ENCODE assay signal across 8 cellular contexts in genomic region chr7:98284335-98285036, GRCh38. TPM values are rescaled to one million over a fixed set of nuclear protein-coding genes. Genes with fewer than 3 reads are reported as not detected.
A peak's percentile ranks its signal among the peaks of the same experiment; 100 is the strongest.
DNase-seq lines count a peak whose midpoint lies in the region; ATAC-seq and TF ChIP-seq lines count a peak whose summit lies in the region.

No MANE protein-coding gene starts in this region.

- no peaks in the 10 kb centered on the region for H3K9me3 Mint-ChIP-seq in activated T-helper 1 cell treated with anti-CD3 and anti-CD28 coated beads, Interleukin-12 subunit alpha, Interleukin-12 subunit beta, Interleukin-2, Interleukin-4 antibody, amounts not matched to agents 30 ng/mL and 10 ng/mL and 1 ng/mL, durations not matched to agents 14 hours and 24 hours and 36 hours

- no peak for TF ChIP-seq CTCF in HEK293 (tag by site-specific recombination; IDR thresholded peaks at IDR 0.05)

- peak overlapping the region; percentile 96 for H3K14ac ChIP-seq in trophoblast cell (ENCODE audit: low read length)

- H4K91ac ChIP-seq in trophoblast cell (ENCODE audit: low read depth, low read length), result peak overlapping the region; percentile 90

- H2BK5ac ChIP-seq in trophoblast cell (ENCODE audit: low read depth, low read length, poor library complexity), result peak overlapping the region; percentile 94

- H3K36me3 Mint-ChIP-seq in activated T-helper 1 cell treated with anti-CD3 and anti-CD28 coated beads, Interleukin-12 subunit alpha, Interleukin-12 subunit beta, Interleukin-2, Interleukin-4 antibody, amounts not matched to agents 30 ng/mL and 10 ng/mL and 1 ng/mL, durations not matched to agents 14 hours and 24 hours and 36 hours (ENCODE audit: low read depth), result peaks cover 8% of the 10 kb centered on the region

- no peak overlapping the region for H3K27ac Mint-ChIP-seq in activated T-helper 1 cell treated with anti-CD3 and anti-CD28 coated beads, Interleukin-12 subunit alpha, Interleukin-12 subunit beta, Interleukin-2, Interleukin-4 antibody, amounts not matched to agents 30 ng/mL and 10 ng/mL and 1 ng/mL, durations not matched to agents 14 hours and 24 hours and 36 hours

- peaks cover 16% of the 10 kb centered on the region for H3K4me1 Mint-ChIP-seq in activated T-helper 1 cell treated with anti-CD3 and anti-CD28 coated beads, Interleukin-12 subunit alpha, Interleukin-12 subunit beta, Interleukin-2, Interleukin-4 antibody, amounts not matched to agents 30 ng/mL and 10 ng/mL and 1 ng/mL, durations not matched to agents 14 hours and 24 hours and 36 hours (ENCODE audit: low read depth)

- peak overlapping the region; percentile 88 for H3K4me2 ChIP-seq in trophoblast cell (ENCODE audit: low read length)

- intact Hi-C loops in activated T-helper 1 cell treated with anti-CD3 and anti-CD28 coated beads, Interleukin-12 subunit alpha, Interleukin-12 subunit beta, Interleukin-2, Interleukin-4 antibody, amounts not matched to agents 30 ng/mL and 10 ng/mL and 1 ng/mL, durations not matched to agents 14 hours and 24 hours and 36 hours (cut with micrococcal nuclease), result loop anchor here (5.0 kb wide), 1 partner anchor 858 kb away; the partner anchor contains the start of gene SMURF1
- intact Hi-C loops in Right ventricle myocardium superior (cut with DNase I), result no loop called here

- DNase-seq in activated T-helper 1 cell treated with anti-CD3 and anti-CD28 coated beads, Interleukin-12 subunit alpha, Interleukin-12 subunit beta, Interleukin-2, Interleukin-4 antibody, amounts not matched to agents 30 ng/mL and 10 ng/mL and 1 ng/mL, durations not matched to agents 14 hours and 24 hours and 36 hours (ENCODE audit: low spot score), result no peak
- DNase-seq in Right ventricle myocardium superior, result peak; percentile 91
- peak; percentile 91 to 92 for DNase-seq in trophoblast cell
- DNase-seq in NCI-H2107 (lab: John Stamatoyannopoulos, UW), result no peak
- DNase-seq in NCI-H2227 treated with DMSO at 0.1 percent for 48 hours (lab: John Stamatoyannopoulos, UW), result no peak
- DNase-seq in stimulated activated CD4-positive, alpha-beta T cell treated with anti-CD3 and anti-CD28 coated beads, Interleukin-4, amount 100 ng/mL, for 1 hour, result no peak

- H3K4me1 ChIP-seq in HEK293 (ENCODE audit: control insufficient read depth, insufficient read depth, low read length) (peaks cover 12% of the 10 kb centered on the region), trophoblast cell (ENCODE audit: control insufficient read depth in 1 of 2, insufficient read depth in 2 of 2, low read length in 2 of 2) (peaks cover 47 to 63% of the 10 kb centered on the region in 2 experiments)

- peak overlapping the region; percentile 41 for H3K4me3 Mint-ChIP-seq in activated T-helper 1 cell treated with anti-CD3 and anti-CD28 coated beads, Interleukin-12 subunit alpha, Interleukin-12 subunit beta, Interleukin-2, Interleukin-4 antibody, amounts not matched to agents 30 ng/mL and 10 ng/mL and 1 ng/mL, durations not matched to agents 14 hours and 24 hours and 36 hours

- peak overlapping the region; percentile 8 for H2AFZ ChIP-seq in trophoblast cell (ENCODE audit: insufficient read depth, low read length, poor library complexity)

- H2BK12ac ChIP-seq in trophoblast cell (ENCODE audit: low read length), result peak overlapping the region; percentile 3

- H3K79me2 ChIP-seq in trophoblast cell (ENCODE audit: control insufficient read depth, insufficient read depth, low read length, poor library complexity), result peaks cover 55% of the 10 kb centered on the region

- no CpG with 5 or more reads among the region's 20 CpGs for WGBS in trophoblast cell (ENCODE audit: extremely low coverage, insufficient coverage, insufficient read length)

- peak overlapping the region; percentile 49 for H2BK120ac ChIP-seq in trophoblast cell (ENCODE audit: insufficient read depth, low read length, poor library complexity)

- no peak overlapping the region for H3K23ac ChIP-seq in trophoblast cell (ENCODE audit: low read length)

- CTCF ChIA-PET in HEK293 (lab: Yijun Ruan, JAX), result interaction anchor here (0.8 kb wide), 1 partner anchor 8 kb away, joined by 3 read pairs; no protein-coding TSS in a partner anchor

- no peaks in the 10 kb centered on the region for H3K9me3 ChIP-seq in HEK293 (ENCODE audit: control insufficient read depth, insufficient read depth, low read depth, low read length)
- no peaks in the 10 kb centered on the region for H3K9me3 ChIP-seq in trophoblast cell (ENCODE audit: insufficient read depth, low read depth, low read length)

- no peak overlapping the region for H3K9ac ChIP-seq in trophoblast cell (ENCODE audit: low read length)

- H4K12ac ChIP-seq in trophoblast cell (ENCODE audit: low read depth, low read length), result no peak overlapping the region

- peak overlapping the region; percentile 84 for H4K8ac ChIP-seq in trophoblast cell (ENCODE audit: low read depth, low read length)

- peak overlapping the region; percentile 91 for H3K18ac ChIP-seq in trophoblast cell (ENCODE audit: low read length)

- POLR2A ChIA-PET in HEK293 (lab: Yijun Ruan, JAX), result interaction anchor here (1.4 kb wide), 1 partner anchor 117 kb away, joined by 3 read pairs; the partner anchor contains the start of gene BAIAP2L1

- ATAC-seq in Right ventricle myocardium superior (ENCODE audit: poor library complexity), result peak; percentile 55
- ATAC-seq in HG03280 (IDR thresholded peaks at IDR 0.05; ENCODE audit: unreplicated experiment), result no peak

- H3K36me3 ChIP-seq in HEK293 (ENCODE audit: control insufficient read depth in 2 of 2, insufficient read depth in 1 of 2, low read length in 2 of 2) (peaks cover 0 to 42% of the 10 kb centered on the region in 2 experiments; a peak in 2 of 3 replicates), trophoblast cell (ENCODE audit: control insufficient read depth in 1 of 2, insufficient read depth in 2 of 2, low read length in 2 of 2) (peaks cover 28 to 38% of the 10 kb centered on the region in 2 experiments)

- H3K4me3 ChIP-seq in HEK293 (ENCODE audit: low read depth, low read length) (no peak overlapping the region), trophoblast cell (ENCODE audit: low read depth, low read length) (no peak overlapping the region)

- peaks cover 50% of the 10 kb centered on the region for H3K79me1 ChIP-seq in trophoblast cell (ENCODE audit: low read length)

- peak overlapping the region; percentile 31 for H2AK5ac ChIP-seq in trophoblast cell (ENCODE audit: low read length)

- H3K27me3 ChIP-seq in trophoblast cell (ENCODE audit: insufficient read depth, low read length), result no peaks in the 10 kb centered on the region

- H3K27ac ChIP-seq in HEK293 (ENCODE audit: extremely low read depth, low read depth, low read length) (0 out of 2 replicates have a peak overlapping the region, but pooled peaks have one; percentile 5), trophoblast cell (ENCODE audit: low read depth, low read length) (peak overlapping the region; percentile 86)

- peak overlapping the region; percentile 88 for H3K4ac ChIP-seq in trophoblast cell (ENCODE audit: low read depth, low read length)

- no peaks in the 10 kb centered on the region for H3K27me3 Mint-ChIP-seq in activated T-helper 1 cell treated with anti-CD3 and anti-CD28 coated beads, Interleukin-12 subunit alpha, Interleukin-12 subunit beta, Interleukin-2, Interleukin-4 antibody, amounts not matched to agents 30 ng/mL and 10 ng/mL and 1 ng/mL, durations not matched to agents 14 hours and 24 hours and 36 hours (ENCODE audit: insufficient read depth)

TF ChIP-seq in HEK293, 187 proteins besides CTCF, POLR2A, EP300 and RAD21 (continues in another document):
- no peak for TF ChIP-seq ZNF416 (tag by site-specific recombination; IDR thresholded peaks at IDR 0.05)
- TF ChIP-seq KLF1 (tag by site-specific recombination; IDR thresholded peaks at IDR 0.05), result peak; percentile 51
- TF ChIP-seq, protein P1, sequence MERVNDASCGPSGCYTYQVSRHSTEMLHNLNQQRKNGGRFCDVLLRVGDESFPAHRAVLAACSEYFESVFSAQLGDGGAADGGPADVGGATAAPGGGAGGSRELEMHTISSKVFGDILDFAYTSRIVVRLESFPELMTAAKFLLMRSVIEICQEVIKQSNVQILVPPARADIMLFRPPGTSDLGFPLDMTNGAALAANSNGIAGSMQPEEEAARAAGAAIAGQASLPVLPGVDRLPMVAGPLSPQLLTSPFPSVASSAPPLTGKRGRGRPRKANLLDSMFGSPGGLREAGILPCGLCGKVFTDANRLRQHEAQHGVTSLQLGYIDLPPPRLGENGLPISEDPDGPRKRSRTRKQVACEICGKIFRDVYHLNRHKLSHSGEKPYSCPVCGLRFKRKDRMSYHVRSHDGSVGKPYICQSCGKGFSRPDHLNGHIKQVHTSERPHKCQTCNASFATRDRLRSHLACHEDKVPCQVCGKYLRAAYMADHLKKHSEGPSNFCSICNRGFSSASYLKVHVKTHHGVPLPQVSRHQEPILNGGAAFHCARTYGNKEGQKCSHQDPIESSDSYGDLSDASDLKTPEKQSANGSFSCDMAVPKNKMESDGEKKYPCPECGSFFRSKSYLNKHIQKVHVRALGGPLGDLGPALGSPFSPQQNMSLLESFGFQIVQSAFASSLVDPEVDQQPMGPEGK (tag by site-specific recombination; IDR thresholded peaks at IDR 0.05), result peak; percentile 16; the same call in 1 of the 2 replicates
- no peak for TF ChIP-seq ZNF843 (tag by site-specific recombination; IDR thresholded peaks at IDR 0.05)
- TF ChIP-seq ZNF530 (tag by site-specific recombination; IDR thresholded peaks at IDR 0.05; ENCODE audit: low read depth), result no peak
- TF ChIP-seq, protein P2, sequence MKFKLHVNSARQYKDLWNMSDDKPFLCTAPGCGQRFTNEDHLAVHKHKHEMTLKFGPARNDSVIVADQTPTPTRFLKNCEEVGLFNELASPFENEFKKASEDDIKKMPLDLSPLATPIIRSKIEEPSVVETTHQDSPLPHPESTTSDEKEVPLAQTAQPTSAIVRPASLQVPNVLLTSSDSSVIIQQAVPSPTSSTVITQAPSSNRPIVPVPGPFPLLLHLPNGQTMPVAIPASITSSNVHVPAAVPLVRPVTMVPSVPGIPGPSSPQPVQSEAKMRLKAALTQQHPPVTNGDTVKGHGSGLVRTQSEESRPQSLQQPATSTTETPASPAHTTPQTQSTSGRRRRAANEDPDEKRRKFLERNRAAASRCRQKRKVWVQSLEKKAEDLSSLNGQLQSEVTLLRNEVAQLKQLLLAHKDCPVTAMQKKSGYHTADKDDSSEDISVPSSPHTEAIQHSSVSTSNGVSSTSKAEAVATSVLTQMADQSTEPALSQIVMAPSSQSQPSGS (tag by site-specific recombination; IDR thresholded peaks at IDR 0.05; ENCODE audit: low read depth), result no peak

RNA-seq across cellular contexts. Expression of gene BRI3, which starts 3.0 kb away (rescaled TPM):
- total RNA-seq in activated T-helper 1 cell treated with anti-CD3 and anti-CD28 coated beads, Interleukin-12 subunit alpha, Interleukin-12 subunit beta, Interleukin-2, Interleukin-4 antibody, amounts not matched to agents 30 ng/mL and 10 ng/mL and 1 ng/mL, durations not matched to agents 14 hours and 24 hours and 36 hours, result 67.1 and 68.3 TPM in 2 replicates
- 222 TPM for total RNA-seq in Right ventricle myocardium superior
- polyA plus RNA-seq in trophoblast cell (2013), result 402 and 424 TPM in 2 replicates

RNA-seq across cellular contexts. Expression of gene TECPR1, which starts 32.5 kb away (rescaled TPM):
- total RNA-seq in activated T-helper 1 cell treated with anti-CD3 and anti-CD28 coated beads, Interleukin-12 subunit alpha, Interleukin-12 subunit beta, Interleukin-2, Interleukin-4 antibody, amounts not matched to agents 30 ng/mL and 10 ng/mL and 1 ng/mL, durations not matched to agents 14 hours and 24 hours and 36 hours, result 49.1 and 53.6 TPM in 2 replicates
- total RNA-seq in Right ventricle myocardium superior, result 16.1 TPM
- 4.5 and 4.7 TPM in 2 replicates for polyA plus RNA-seq in trophoblast cell (2013)

Comparison
In these comparisons a context has a peak if more than half of its experiments do, and no peak if none do; other contexts are left out.
1. DNase-seq: peak in Right ventricle myocardium superior (single experiment) and trophoblast cell (2 of 2); none in activated T-helper 1 cell treated with anti-CD3 and anti-CD28 coated beads, Interleukin-12 subunit alpha, Interleukin-12 subunit beta, Interleukin-2, Interleukin-4 antibody, amounts not matched to agents 30 ng/mL and 10 ng/mL and 1 ng/mL, durations not matched to agents 14 hours and 24 hours and 36 hours (single experiment), NCI-H2107 (single experiment), NCI-H2227 treated with DMSO at 0.1 percent for 48 hours (single experiment) and stimulated activated CD4-positive, alpha-beta T cell treated with anti-CD3 and anti-CD28 coated beads, Interleukin-4, amount 100 ng/mL, for 1 hour (single experiment).